12 cellular contexts compared by ENCODE assay signal in the genomic region with DNA sequence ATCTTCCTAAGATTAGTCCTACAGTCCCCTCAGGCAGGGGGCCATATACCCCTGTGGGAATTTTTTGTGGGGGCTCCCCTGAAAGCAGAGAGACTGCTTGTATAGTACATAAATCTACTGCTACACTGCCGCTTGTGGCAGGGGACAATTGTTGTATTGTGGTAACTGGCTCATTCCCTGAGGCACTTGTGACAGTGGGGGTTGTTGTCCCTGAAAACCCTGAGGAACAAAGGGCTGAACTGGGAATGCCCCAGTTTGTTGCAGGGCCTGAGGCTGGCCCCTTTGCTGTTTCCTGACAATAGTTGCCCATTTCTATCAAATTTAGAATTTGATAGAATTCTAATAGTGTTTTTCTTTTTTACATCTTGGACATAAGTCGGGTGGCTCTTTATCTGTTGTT. TPM values are rescaled to one million over a fixed set of nuclear protein-coding genes. Genes with fewer than 3 reads are reported as not detected.
DNase-seq lines count a peak whose midpoint lies in the region; ATAC-seq and TF ChIP-seq lines count a peak whose summit lies in the region.
"Not testable (repeated sequence)": the region's sequence is repeated elsewhere in the genome, so short reads cannot be mapped to it uniquely, and the experiment has no call there.
"Had no signal": no experiment of that assay in that cellular context is flagged by ENCODE, and none has a peak within 500 bp of the region (broad histone marks: within the 10 kb centered on the region; RNA-seq: fewer than 3 reads in every experiment).

No MANE protein-coding gene starts in this region.

- H3K27me3 Mint-ChIP-seq in activated CD8-positive, alpha-beta memory T cell treated with anti-CD3 and anti-CD28 coated beads, Interleukin-2, amount 10 ng/mL, durations not matched to agents 7 days and 5 days, result peaks cover 67% of the 10 kb centered on the region
- H3K27me3 Mint-ChIP-seq in brain, result not testable (repeated sequence)

- WGBS in stomach, 5 donors, result 35 to 62% (median 42%) methylated on average over 2 of the region's 2 CpGs

- not testable (repeated sequence) for H3K27ac ChIP-seq in stomach

- not testable (repeated sequence) for H3K36me3 Mint-ChIP-seq in activated CD8-positive, alpha-beta memory T cell treated with anti-CD3 and anti-CD28 coated beads, Interleukin-2, amount 10 ng/mL, durations not matched to agents 7 days and 5 days; brain

- not testable (repeated sequence) for H3K4me1 Mint-ChIP-seq in activated CD8-positive, alpha-beta memory T cell treated with anti-CD3 and anti-CD28 coated beads, Interleukin-2, amount 10 ng/mL, durations not matched to agents 7 days and 5 days
- H3K4me1 Mint-ChIP-seq in brain, result peaks cover 54% of the 10 kb centered on the region

- peaks cover 7 to 25% (median 14%) of the 10 kb centered on the region in 4 donors for H3K4me1 ChIP-seq in stomach

- CTCF ChIA-PET in activated CD8-positive, alpha-beta memory T cell treated with anti-CD3 and anti-CD28 coated beads, Interleukin-2, amount 10 ng/mL, durations not matched to agents 7 days and 5 days (lab: Charles Lee), result interaction anchor here (0.7 to 1.7 kb wide), 13 partner anchors 10 to 211 kb away, joined by 3 to 10 read pairs (median 4); a partner anchor contains a TSS

- DNase-seq in Ammon's horn (ENCODE audit: low spot score) (peak; percentile 79), globus pallidus (ENCODE audit: low spot score) (peak; percentile 86), hypothalamus (lab: John Stamatoyannopoulos, UW) (peak in 33 of 51 donors; percentile 7 to 84 (median 50)), nucleus accumbens (lab: John Stamatoyannopoulos, UW) (peak in 45 of 56 donors; percentile 8 to 83 (median 59)), stomach (peak; percentile 15), ureter (ENCODE audit: low spot score) (peak; percentile 26)
- DNase-seq in activated CD8-positive, alpha-beta memory T cell treated with anti-CD3 and anti-CD28 coated beads, Interleukin-2, amount 10 ng/mL, durations not matched to agents 7 days and 5 days, result peak; percentile 25

- H3K27me3 ChIP-seq in stomach, result not testable (repeated sequence)

- not testable (repeated sequence) for H3K9me3 ChIP-seq in stomach

- not testable (repeated sequence) for TF ChIP-seq CTCF in brain (conservative IDR thresholded peaks at IDR 0.05); stomach (IDR thresholded peaks at IDR 0.05)

- not testable (repeated sequence) for TF ChIP-seq POLR2A in stomach (IDR thresholded peaks at IDR 0.05)

- intact Hi-C loops in stomach (cut with DNase I; ENCODE audit: low total_unique reads), result not testable (repeated sequence)

- not testable (repeated sequence) for ATAC-seq in activated CD8-positive, alpha-beta memory T cell treated with anti-CD3 and anti-CD28 coated beads, Interleukin-2, amount 10 ng/mL, durations not matched to agents 7 days and 5 days

- H3K4me3 Mint-ChIP-seq in activated CD8-positive, alpha-beta memory T cell treated with anti-CD3 and anti-CD28 coated beads, Interleukin-2, amount 10 ng/mL, durations not matched to agents 7 days and 5 days, result not testable (repeated sequence)
- peak overlapping the region in 1 of 5 experiments; percentile 21 for H3K4me3 Mint-ChIP-seq in brain

- not testable (repeated sequence) for H3K9me3 Mint-ChIP-seq in activated CD8-positive, alpha-beta memory T cell treated with anti-CD3 and anti-CD28 coated beads, Interleukin-2, amount 10 ng/mL, durations not matched to agents 7 days and 5 days (ENCODE audit: low read depth); brain

- H3K27ac Mint-ChIP-seq in activated CD8-positive, alpha-beta memory T cell treated with anti-CD3 and anti-CD28 coated beads, Interleukin-2, amount 10 ng/mL, durations not matched to agents 7 days and 5 days, result not testable (repeated sequence)
- H3K27ac Mint-ChIP-seq in brain, result peak overlapping the region; percentile 10 to 92 (median 37)

- not testable (repeated sequence) for H3K36me3 ChIP-seq in stomach

- not testable (repeated sequence) for TF ChIP-seq EP300 in stomach (IDR thresholded peaks at IDR 0.05)

- H3K4me3 ChIP-seq in stomach, result not testable (repeated sequence)

RNA-seq across cellular contexts. Expression of a gene that starts 39.2 kb away (rescaled TPM):
- total RNA-seq in activated CD8-positive, alpha-beta memory T cell treated with anti-CD3 and anti-CD28 coated beads, Interleukin-2, amount 10 ng/mL, durations not matched to agents 7 days and 5 days, result not detected
- 24.1 TPM for polyA plus RNA-seq in brain (ENCODE audit: insufficient read depth, low read depth, low replicate concordance)
- total RNA-seq in stomach, result 10 to 100 TPM in 1 of 5 donors, 1 to 10 TPM in 1, not detected in 3; 2.6 to 11.2 TPM
- polyA plus RNA-seq in stomach, result 10 to 100 TPM in 1 of 3 donors, not detected in 2; 53.9 TPM
- not detected for total RNA-seq in ureter
- total RNA-seq: A673; CD4-positive, CD25-positive, alpha-beta regulatory T cell; H1; HT-29 had no signal
- polyA plus RNA-seq: CD4-positive, CD25-positive, alpha-beta regulatory T cell; H1 had no signal

RNA-seq across cellular contexts. Expression of a gene that starts 42.3 kb away (rescaled TPM):
- total RNA-seq in activated CD8-positive, alpha-beta memory T cell treated with anti-CD3 and anti-CD28 coated beads, Interleukin-2, amount 10 ng/mL, durations not matched to agents 7 days and 5 days, result 1 to 10 TPM; 3.7 to 9.0 TPM
- polyA plus RNA-seq in brain (ENCODE audit: insufficient read depth, low read depth, low replicate concordance), result 89.2 TPM
- 10 to 100 TPM in 4 of 5 donors, 1 to 10 TPM in 1; 2.9 to 82.0 (median 57.6) TPM for total RNA-seq in stomach
- 10 to 100 TPM; 11.0 to 32.7 (median 16.3) TPM for polyA plus RNA-seq in stomach
- total RNA-seq in ureter, result 6.2 TPM

Comparison
In these comparisons a context has a peak if more than half of its experiments do, and no peak if none do; other contexts are left out.
1. DNase-seq: peak in every context shown above with its lines; median percentile 86 in globus pallidus; 79 in Ammon's horn; 59 in nucleus accumbens; 50 in hypothalamus; 26 in ureter; 25 in activated CD8-positive, alpha-beta memory T cell treated with anti-CD3 and anti-CD28 coated beads, Interleukin-2, amount 10 ng/mL, durations not matched to agents 7 days and 5 days; 15 in stomach.